In the genomic region with DNA sequence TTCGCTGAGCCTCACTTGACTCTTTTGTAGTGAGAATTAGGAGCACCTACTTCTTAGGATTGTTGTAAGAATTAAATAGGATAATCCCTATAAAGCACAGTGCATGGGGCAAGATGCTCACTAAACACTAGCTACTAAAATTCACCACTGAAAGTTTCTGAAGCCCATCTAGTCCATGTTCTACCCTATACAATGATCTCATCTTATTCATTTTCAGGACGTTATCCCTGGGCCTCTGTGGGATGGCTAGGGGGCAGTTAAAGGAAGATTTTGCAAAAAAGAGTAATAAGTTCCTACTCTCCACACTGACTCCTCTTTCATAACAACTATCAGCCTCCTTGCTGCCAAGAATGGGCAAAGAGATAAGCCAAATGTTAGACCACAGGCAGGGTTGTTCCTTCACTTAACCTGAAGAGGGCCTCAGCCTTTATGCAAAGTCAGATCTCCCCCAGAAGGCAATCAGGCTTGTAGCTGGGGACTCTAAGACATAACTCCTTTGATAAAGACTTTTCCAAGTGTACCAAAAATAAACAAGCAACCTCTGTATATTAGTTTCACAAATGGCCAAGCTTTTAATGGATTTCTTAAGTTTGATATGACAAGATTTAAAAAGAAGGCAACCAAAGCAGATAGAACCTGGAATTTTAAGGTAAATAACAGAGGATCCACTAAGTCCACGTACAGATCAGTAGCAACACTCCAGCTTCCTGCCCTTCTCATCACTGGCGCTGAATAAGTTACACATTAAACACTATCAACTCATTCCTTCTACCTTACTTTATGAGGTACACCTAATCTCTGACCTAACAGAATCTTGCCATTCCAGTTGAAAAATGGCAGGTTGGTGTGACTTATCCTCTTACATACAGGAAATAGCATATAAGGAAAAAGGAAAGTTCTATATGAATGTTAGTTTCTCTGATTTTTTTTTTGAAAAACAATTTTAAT, we compare ENCODE assay signal across 1 cellular context.
TF ChIP-seq lines count a peak whose summit lies in the region.

No MANE protein-coding gene starts in this region.

TF ChIP-seq in K562, 482 proteins besides CTCF, POLR2A, EP300 and RAD21 (continued from another document and continues in another):
- TF ChIP-seq, protein P1, sequence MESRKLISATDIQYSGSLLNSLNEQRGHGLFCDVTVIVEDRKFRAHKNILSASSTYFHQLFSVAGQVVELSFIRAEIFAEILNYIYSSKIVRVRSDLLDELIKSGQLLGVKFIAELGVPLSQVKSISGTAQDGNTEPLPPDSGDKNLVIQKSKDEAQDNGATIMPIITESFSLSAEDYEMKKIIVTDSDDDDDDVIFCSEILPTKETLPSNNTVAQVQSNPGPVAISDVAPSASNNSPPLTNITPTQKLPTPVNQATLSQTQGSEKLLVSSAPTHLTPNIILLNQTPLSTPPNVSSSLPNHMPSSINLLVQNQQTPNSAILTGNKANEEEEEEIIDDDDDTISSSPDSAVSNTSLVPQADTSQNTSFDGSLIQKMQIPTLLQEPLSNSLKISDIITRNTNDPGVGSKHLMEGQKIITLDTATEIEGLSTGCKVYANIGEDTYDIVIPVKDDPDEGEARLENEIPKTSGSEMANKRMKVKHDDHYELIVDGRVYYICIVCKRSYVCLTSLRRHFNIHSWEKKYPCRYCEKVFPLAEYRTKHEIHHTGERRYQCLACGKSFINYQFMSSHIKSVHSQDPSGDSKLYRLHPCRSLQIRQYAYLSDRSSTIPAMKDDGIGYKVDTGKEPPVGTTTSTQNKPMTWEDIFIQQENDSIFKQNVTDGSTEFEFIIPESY (CRISPR knock-in tag; IDR thresholded peaks at IDR 0.05) = no peak
- TF ChIP-seq FOSL1 (tag; conservative IDR thresholded peaks at IDR 0.05) (no peak), HDAC6 (IDR thresholded peaks at IDR 0.05; ENCODE audit: low read depth, low read length) (no peak), ZNF146 (CRISPR knock-in tag; IDR thresholded peaks at IDR 0.05; ENCODE audit: unreplicated experiment) (no peak), CAMTA2 (CRISPR knock-in tag; conservative IDR thresholded peaks at IDR 0.05) (no peak), KDM4B (IDR thresholded peaks at IDR 0.05; ENCODE audit: borderline replicate concordance in 2 of 2, low read depth in 1 of 2) (no peak), ZNF347 (CRISPR knock-in tag; IDR thresholded peaks at IDR 0.05; ENCODE audit: low read depth) (no peak), SMARCA4 (IDR thresholded peaks at IDR 0.05) (peak; percentile 57), SMARCA5 (IDR thresholded peaks at IDR 0.05) (no peak), HDGF (IDR thresholded peaks at IDR 0.05) (no peak), TFAM (CRISPR knock-in tag; conservative IDR thresholded peaks at IDR 0.05) (no peak), HMG20A (CRISPR knock-in tag; conservative IDR thresholded peaks at IDR 0.05) (no peak), FUS (optimal IDR thresholded peaks at IDR 0.05; ENCODE audit: low read depth, low read length) (no peak), SREBF1 (IDR thresholded peaks at IDR 0.05; ENCODE audit: borderline replicate concordance, low read depth, low read length) (no peak), YY1 (IDR thresholded peaks at IDR 0.05; ENCODE audit: borderline replicate concordance in 1 of 3, control insufficient read depth in 1 of 3, extremely low read depth in 1 of 3, insufficient read depth in 3 of 3, insufficient read length in 1 of 3, insufficient replicate concordance in 2 of 3, low read depth in 1 of 3, low read length in 2 of 3) (no peak), RBM15 (IDR thresholded peaks at IDR 0.05; ENCODE audit: insufficient read depth, low read length) (no peak), FIP1L1 (IDR thresholded peaks at IDR 0.05; ENCODE audit: low read depth, low read length, poor library complexity, severe bottlenecking) (no peak), ZNF707 (CRISPR knock-in tag; conservative IDR thresholded peaks at IDR 0.05) (no peak), ZBTB8A (IDR thresholded peaks at IDR 0.05; ENCODE audit: partially characterized antibody) (no peak), ZNF134 (CRISPR knock-in tag; conservative IDR thresholded peaks at IDR 0.05) (no peak), CBFA2T2 (conservative IDR thresholded peaks at IDR 0.05) (no peak), NCOA6 (IDR thresholded peaks at IDR 0.05) (no peak), ZNF24 (IDR thresholded peaks at IDR 0.05) (no peak), ILF3 (IDR thresholded peaks at IDR 0.05; ENCODE audit: borderline replicate concordance) (no peak), KLF10 (CRISPR knock-in tag; IDR thresholded peaks at IDR 0.05) (no peak), HIVEP1 (CRISPR knock-in tag; IDR thresholded peaks at IDR 0.05) (no peak), ZFP36 (IDR thresholded peaks at IDR 0.05; ENCODE audit: low read depth, low read length, partially characterized antibody) (no peak)
- TF ChIP-seq, protein P2, sequence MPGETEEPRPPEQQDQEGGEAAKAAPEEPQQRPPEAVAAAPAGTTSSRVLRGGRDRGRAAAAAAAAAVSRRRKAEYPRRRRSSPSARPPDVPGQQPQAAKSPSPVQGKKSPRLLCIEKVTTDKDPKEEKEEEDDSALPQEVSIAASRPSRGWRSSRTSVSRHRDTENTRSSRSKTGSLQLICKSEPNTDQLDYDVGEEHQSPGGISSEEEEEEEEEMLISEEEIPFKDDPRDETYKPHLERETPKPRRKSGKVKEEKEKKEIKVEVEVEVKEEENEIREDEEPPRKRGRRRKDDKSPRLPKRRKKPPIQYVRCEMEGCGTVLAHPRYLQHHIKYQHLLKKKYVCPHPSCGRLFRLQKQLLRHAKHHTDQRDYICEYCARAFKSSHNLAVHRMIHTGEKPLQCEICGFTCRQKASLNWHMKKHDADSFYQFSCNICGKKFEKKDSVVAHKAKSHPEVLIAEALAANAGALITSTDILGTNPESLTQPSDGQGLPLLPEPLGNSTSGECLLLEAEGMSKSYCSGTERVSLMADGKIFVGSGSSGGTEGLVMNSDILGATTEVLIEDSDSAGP (CRISPR knock-in tag; IDR thresholded peaks at IDR 0.05) = no peak
- TF ChIP-seq, protein P3, sequence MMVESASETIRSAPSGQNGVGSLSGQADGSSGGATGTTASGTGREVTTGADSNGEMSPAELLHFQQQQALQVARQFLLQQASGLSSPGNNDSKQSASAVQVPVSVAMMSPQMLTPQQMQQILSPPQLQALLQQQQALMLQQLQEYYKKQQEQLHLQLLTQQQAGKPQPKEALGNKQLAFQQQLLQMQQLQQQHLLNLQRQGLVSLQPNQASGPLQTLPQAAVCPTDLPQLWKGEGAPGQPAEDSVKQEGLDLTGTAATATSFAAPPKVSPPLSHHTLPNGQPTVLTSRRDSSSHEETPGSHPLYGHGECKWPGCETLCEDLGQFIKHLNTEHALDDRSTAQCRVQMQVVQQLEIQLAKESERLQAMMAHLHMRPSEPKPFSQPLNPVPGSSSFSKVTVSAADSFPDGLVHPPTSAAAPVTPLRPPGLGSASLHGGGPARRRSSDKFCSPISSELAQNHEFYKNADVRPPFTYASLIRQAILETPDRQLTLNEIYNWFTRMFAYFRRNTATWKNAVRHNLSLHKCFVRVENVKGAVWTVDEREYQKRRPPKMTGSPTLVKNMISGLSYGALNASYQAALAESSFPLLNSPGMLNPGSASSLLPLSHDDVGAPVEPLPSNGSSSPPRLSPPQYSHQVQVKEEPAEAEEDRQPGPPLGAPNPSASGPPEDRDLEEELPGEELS (CRISPR knock-in tag; IDR thresholded peaks at IDR 0.05; ENCODE audit: borderline replicate concordance) = no peak
- TF ChIP-seq, protein P4, sequence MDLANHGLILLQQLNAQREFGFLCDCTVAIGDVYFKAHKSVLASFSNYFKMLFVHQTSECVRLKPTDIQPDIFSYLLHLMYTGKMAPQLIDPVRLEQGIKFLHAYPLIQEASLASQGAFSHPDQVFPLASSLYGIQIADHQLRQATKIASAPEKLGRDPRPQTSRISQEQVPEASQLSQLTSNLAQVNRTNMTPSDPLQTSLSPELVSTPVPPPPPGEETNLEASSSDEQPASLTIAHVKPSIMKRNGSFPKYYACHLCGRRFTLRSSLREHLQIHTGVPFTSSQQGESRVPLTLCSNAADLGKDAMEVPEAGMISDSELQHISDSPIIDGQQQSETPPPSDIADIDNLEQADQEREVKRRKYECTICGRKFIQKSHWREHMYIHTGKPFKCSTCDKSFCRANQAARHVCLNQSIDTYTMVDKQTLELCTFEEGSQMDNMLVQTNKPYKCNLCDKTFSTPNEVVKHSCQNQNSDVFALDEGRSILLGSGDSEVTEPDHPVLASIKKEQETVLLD (IDR thresholded peaks at IDR 0.05) = no peak
- TF ChIP-seq, protein P5, sequence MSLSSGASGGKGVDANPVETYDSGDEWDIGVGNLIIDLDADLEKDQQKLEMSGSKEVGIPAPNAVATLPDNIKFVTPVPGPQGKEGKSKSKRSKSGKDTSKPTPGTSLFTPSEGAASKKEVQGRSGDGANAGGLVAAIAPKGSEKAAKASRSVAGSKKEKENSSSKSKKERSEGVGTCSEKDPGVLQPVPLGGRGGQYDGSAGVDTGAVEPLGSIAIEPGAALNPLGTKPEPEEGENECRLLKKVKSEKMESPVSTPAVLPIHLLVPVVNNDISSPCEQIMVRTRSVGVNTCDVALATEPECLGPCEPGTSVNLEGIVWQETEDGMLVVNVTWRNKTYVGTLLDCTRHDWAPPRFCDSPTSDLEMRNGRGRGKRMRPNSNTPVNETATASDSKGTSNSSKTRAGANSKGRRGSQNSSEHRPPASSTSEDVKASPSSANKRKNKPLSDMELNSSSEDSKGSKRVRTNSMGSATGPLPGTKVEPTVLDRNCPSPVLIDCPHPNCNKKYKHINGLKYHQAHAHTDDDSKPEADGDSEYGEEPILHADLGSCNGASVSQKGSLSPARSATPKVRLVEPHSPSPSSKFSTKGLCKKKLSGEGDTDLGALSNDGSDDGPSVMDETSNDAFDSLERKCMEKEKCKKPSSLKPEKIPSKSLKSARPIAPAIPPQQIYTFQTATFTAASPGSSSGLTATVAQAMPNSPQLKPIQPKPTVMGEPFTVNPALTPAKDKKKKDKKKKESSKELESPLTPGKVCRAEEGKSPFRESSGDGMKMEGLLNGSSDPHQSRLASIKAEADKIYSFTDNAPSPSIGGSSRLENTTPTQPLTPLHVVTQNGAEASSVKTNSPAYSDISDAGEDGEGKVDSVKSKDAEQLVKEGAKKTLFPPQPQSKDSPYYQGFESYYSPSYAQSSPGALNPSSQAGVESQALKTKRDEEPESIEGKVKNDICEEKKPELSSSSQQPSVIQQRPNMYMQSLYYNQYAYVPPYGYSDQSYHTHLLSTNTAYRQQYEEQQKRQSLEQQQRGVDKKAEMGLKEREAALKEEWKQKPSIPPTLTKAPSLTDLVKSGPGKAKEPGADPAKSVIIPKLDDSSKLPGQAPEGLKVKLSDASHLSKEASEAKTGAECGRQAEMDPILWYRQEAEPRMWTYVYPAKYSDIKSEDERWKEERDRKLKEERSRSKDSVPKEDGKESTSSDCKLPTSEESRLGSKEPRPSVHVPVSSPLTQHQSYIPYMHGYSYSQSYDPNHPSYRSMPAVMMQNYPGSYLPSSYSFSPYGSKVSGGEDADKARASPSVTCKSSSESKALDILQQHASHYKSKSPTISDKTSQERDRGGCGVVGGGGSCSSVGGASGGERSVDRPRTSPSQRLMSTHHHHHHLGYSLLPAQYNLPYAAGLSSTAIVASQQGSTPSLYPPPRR (CRISPR knock-in tag; IDR thresholded peaks at IDR 0.05; ENCODE audit: borderline replicate concordance) = no peak
- TF ChIP-seq, protein P6, sequence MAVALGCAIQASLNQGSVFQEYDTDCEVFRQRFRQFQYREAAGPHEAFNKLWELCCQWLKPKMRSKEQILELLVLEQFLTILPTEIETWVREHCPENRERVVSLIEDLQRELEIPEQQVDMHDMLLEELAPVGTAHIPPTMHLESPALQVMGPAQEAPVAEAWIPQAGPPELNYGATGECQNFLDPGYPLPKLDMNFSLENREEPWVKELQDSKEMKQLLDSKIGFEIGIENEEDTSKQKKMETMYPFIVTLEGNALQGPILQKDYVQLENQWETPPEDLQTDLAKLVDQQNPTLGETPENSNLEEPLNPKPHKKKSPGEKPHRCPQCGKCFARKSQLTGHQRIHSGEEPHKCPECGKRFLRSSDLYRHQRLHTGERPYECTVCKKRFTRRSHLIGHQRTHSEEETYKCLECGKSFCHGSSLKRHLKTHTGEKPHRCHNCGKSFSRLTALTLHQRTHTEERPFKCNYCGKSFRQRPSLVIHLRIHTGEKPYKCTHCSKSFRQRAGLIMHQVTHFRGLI (CRISPR knock-in tag; IDR thresholded peaks at IDR 0.05) = no peak
- TF ChIP-seq, protein P7, sequence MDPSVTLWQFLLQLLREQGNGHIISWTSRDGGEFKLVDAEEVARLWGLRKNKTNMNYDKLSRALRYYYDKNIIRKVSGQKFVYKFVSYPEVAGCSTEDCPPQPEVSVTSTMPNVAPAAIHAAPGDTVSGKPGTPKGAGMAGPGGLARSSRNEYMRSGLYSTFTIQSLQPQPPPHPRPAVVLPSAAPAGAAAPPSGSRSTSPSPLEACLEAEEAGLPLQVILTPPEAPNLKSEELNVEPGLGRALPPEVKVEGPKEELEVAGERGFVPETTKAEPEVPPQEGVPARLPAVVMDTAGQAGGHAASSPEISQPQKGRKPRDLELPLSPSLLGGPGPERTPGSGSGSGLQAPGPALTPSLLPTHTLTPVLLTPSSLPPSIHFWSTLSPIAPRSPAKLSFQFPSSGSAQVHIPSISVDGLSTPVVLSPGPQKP (CRISPR knock-in tag; IDR thresholded peaks at IDR 0.05) = no peak
- TF ChIP-seq, protein P8, sequence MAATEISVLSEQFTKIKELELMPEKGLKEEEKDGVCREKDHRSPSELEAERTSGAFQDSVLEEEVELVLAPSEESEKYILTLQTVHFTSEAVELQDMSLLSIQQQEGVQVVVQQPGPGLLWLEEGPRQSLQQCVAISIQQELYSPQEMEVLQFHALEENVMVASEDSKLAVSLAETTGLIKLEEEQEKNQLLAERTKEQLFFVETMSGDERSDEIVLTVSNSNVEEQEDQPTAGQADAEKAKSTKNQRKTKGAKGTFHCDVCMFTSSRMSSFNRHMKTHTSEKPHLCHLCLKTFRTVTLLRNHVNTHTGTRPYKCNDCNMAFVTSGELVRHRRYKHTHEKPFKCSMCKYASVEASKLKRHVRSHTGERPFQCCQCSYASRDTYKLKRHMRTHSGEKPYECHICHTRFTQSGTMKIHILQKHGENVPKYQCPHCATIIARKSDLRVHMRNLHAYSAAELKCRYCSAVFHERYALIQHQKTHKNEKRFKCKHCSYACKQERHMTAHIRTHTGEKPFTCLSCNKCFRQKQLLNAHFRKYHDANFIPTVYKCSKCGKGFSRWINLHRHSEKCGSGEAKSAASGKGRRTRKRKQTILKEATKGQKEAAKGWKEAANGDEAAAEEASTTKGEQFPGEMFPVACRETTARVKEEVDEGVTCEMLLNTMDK (IDR thresholded peaks at IDR 0.05; ENCODE audit: borderline replicate concordance, insufficient read depth, low read depth, low read length, poor library complexity, severe bottlenecking) = peak; percentile 39
